8 cellular contexts compared by ENCODE assay signal in genomic region chr5:74641014-74641777, GRCh38. TPM values are rescaled to one million over a fixed set of nuclear protein-coding genes. Genes with fewer than 3 reads are reported as not detected.
A peak's percentile ranks its signal among the peaks of the same experiment; 100 is the strongest.
DNase-seq lines count a peak whose midpoint lies in the region; ATAC-seq and TF ChIP-seq lines count a peak whose summit lies in the region.

No MANE protein-coding gene starts in this region.

- peaks cover 37 to 40% of the 10 kb centered on the region in 2 donors for H3K4me1 Mint-ChIP-seq in immature natural killer cell

- TF ChIP-seq POLR2A in breast epithelium (IDR thresholded peaks at IDR 0.05) = no peak

- H3K9me3 Mint-ChIP-seq in immature natural killer cell = no peaks in the 10 kb centered on the region

- H3K4me1 ChIP-seq in HUES6 (ENCODE audit: control insufficient read depth, insufficient read depth, low read length) (peaks cover 16% of the 10 kb centered on the region), breast epithelium (peaks cover 0 to 24% of the 10 kb centered on the region in 2 donors)

- H3K9me3 ChIP-seq in HUES6 (ENCODE audit: control insufficient read depth, insufficient read depth, low read depth, low read length) (no peaks in the 10 kb centered on the region), breast epithelium (no peaks in the 10 kb centered on the region)

- H3K27me3 Mint-ChIP-seq in immature natural killer cell (ENCODE audit: low read depth in 3 of 3) = peaks cover 4 to 20% (median 14%) of the 10 kb centered on the region in 3 donors

- intact Hi-C loops in breast epithelium (cut with DNase I; ENCODE audit: low total_unique reads) = no loop called here

- no peak for TF ChIP-seq CTCF in breast epithelium (IDR thresholded peaks at IDR 0.05)

- peak overlapping the region; percentile 96 for H3K9ac ChIP-seq in HUES6 (ENCODE audit: low read length)

- H3K27me3 ChIP-seq in HUES6 (ENCODE audit: control insufficient read depth, insufficient read depth, low read length) = peaks cover 40% of the 10 kb centered on the region
- no peaks in the 10 kb centered on the region for H3K27me3 ChIP-seq in breast epithelium

- DNase-seq in DMS 273 (lab: John Stamatoyannopoulos, UW; ENCODE audit: unreplicated experiment) (peak; percentile 91), SKM-1 treated with dmso at 0.1 percent for 144 hours (lab: John Stamatoyannopoulos, UW; ENCODE audit: unreplicated experiment) (peak; percentile 40), breast epithelium (ENCODE audit: low spot score in 2 of 2) (peak; percentile 54 to 61), immature natural killer cell (peak; percentile 31 to 56 (median 46)), skeletal muscle cell (ENCODE audit: low read depth) (no peak)

- H3K36me3 Mint-ChIP-seq in immature natural killer cell = peaks cover 0 to under 1% (median under 1%) of the 10 kb centered on the region in 3 donors

- peak overlapping the region; percentile 88 to 96 (median 94) for H3K4me3 Mint-ChIP-seq in immature natural killer cell

- H3K27ac Mint-ChIP-seq in immature natural killer cell = peak overlapping the region; percentile 54 to 97 (median 84)

- ATAC-seq in GM21423 (IDR thresholded peaks at IDR 0.05; ENCODE audit: unreplicated experiment) (peak; percentile 20), GM18870 (IDR thresholded peaks at IDR 0.05; ENCODE audit: unreplicated experiment) (no peak)

- H3K36me3 ChIP-seq in HUES6 (ENCODE audit: control insufficient read depth, insufficient read depth, low read length) (peaks cover under 1% of the 10 kb centered on the region; the same call in 1 of the 2 replicates), breast epithelium (no peaks in the 10 kb centered on the region)

- H3K4me3 ChIP-seq in HUES6 (ENCODE audit: low read depth, low read length) (peak overlapping the region; percentile 77), breast epithelium (peak overlapping the region; percentile 64 to 76 (median 74)), skeletal muscle cell (ENCODE audit: low read depth, low read length) (peak overlapping the region; percentile 90)

- peak overlapping the region; percentile 45; the same call in 1 of the 2 replicates for H3K27ac ChIP-seq in HUES6 (ENCODE audit: low read depth, low read length)
- H3K27ac ChIP-seq in breast epithelium = peak overlapping the region; percentile 85 to 87

RNA-seq across cellular contexts. Expression of gene ENC1, which starts 0.7 kb away (rescaled TPM):
- total RNA-seq in breast epithelium = 10 to 100 TPM in 2 of 3 donors, 1 to 10 TPM in 1; 8.3 to 16.7 (median 13.8) TPM
- polyA plus RNA-seq in immature natural killer cell = 10 to 100 TPM in 2 of 3 donors, 1 to 10 TPM in 1; 5.4 to 17.2 (median 12.7) TPM

RNA-seq across cellular contexts. Expression of gene HEXB, which starts 43.8 kb away (rescaled TPM):
- total RNA-seq in breast epithelium = 100 to 1,000 TPM; 123 to 218 (median 145) TPM
- 100 to 1,000 TPM; 122 to 199 (median 128) TPM for polyA plus RNA-seq in immature natural killer cell
